In genomic region chr12:72282721-72283120, GRCh38 we compare ENCODE assay signal across 10 cellular contexts. TPM values are rescaled to one million over a fixed set of nuclear protein-coding genes. Genes with fewer than 3 reads are reported as not detected.
DNase-seq lines count a peak whose midpoint lies in the region; ATAC-seq, FAIRE-seq and TF ChIP-seq lines count a peak whose summit lies in the region.
"Had no signal": no experiment of that assay in that cellular context is flagged by ENCODE, and none has a peak within 500 bp of the region (broad histone marks: within the 10 kb centered on the region; RNA-seq: fewer than 3 reads in every experiment).

No MANE protein-coding gene starts in this region.

- no peak for TF ChIP-seq POLR2A in uterus (IDR thresholded peaks at IDR 0.05)

- no peaks in the 10 kb centered on the region for H3K79me2 ChIP-seq in hepatocyte

- no peaks in the 10 kb centered on the region for H3K27me3 ChIP-seq in cardiac muscle cell
- no peaks in the 10 kb centered on the region for H3K27me3 ChIP-seq in hepatocyte
- H3K27me3 ChIP-seq in uterus, result no peaks in the 10 kb centered on the region
- H3K27me3 ChIP-seq: MG63 had no signal

- H3K9me2 ChIP-seq in hepatocyte (replicated peaks; ENCODE audit: insufficient read depth), result no peaks in the 10 kb centered on the region

- H2AFZ ChIP-seq in hepatocyte, result no peak overlapping the region

- H3K36me3 Mint-ChIP-seq in T-helper 2 cell treated with Interferon-gamma antibody and Interleukin-4, amounts not matched to agents 5 μg/mL and 100 μg/mL, for 36 hours (ENCODE audit: low read depth), result no peaks in the 10 kb centered on the region

- ATAC-seq in left ventricle myocardium superior, result no peak

- no peak for FAIRE-seq in D721Med (lab: Jason Lieb, UNC)

- H3K4me1 ChIP-seq in cardiac muscle cell (ENCODE audit: low read depth) (no peaks in the 10 kb centered on the region), hepatocyte (ENCODE audit: insufficient read depth) (no peaks in the 10 kb centered on the region), uterus (no peaks in the 10 kb centered on the region)

- H3K9me3 ChIP-seq in cardiac muscle cell (ENCODE audit: low read depth) (no peaks in the 10 kb centered on the region), hepatocyte (ENCODE audit: low read depth) (no peaks in the 10 kb centered on the region), uterus (no peaks in the 10 kb centered on the region)
- H3K9me3 ChIP-seq: MG63 had no signal

- H3K27ac ChIP-seq in cardiac muscle cell (no peak overlapping the region), hepatocyte (no peak overlapping the region), uterus (no peak overlapping the region)

- no peak overlapping the region for H3K27ac Mint-ChIP-seq in T-helper 2 cell treated with Interferon-gamma antibody and Interleukin-4, amounts not matched to agents 5 μg/mL and 100 μg/mL, for 36 hours

- intact Hi-C loops in left ventricle myocardium superior (cut with micrococcal nuclease), result no loop called here
- intact Hi-C loops in uterus (cut with DNase I; ENCODE audit: low total_unique reads), result no loop called here

- H3K36me3 ChIP-seq in cardiac muscle cell, result no peaks in the 10 kb centered on the region
- H3K36me3 ChIP-seq in hepatocyte (replicated peaks; ENCODE audit: insufficient read depth, low read depth), result no peaks in the 10 kb centered on the region
- no peaks in the 10 kb centered on the region for H3K36me3 ChIP-seq in uterus
- H3K36me3 ChIP-seq: MG63 had no signal

- H3K4me3 Mint-ChIP-seq in T-helper 2 cell treated with Interferon-gamma antibody and Interleukin-4, amounts not matched to agents 5 μg/mL and 100 μg/mL, for 36 hours, result no peak overlapping the region

- H3K4me3 ChIP-seq in cardiac muscle cell, result no peak overlapping the region
- no peak overlapping the region for H3K4me3 ChIP-seq in hepatocyte
- H3K4me3 ChIP-seq in uterus, result no peak overlapping the region
- H3K4me3 ChIP-seq: MG63 had no signal

- peak in 1 of 2 donors; percentile 13 for DNase-seq in cardiac muscle cell (ENCODE audit: low read depth in 1 of 2, low spot score in 1 of 2)
- DNase-seq in left ventricle myocardium superior, result no peak
- peak; percentile 16 for DNase-seq in SK-N-DZ (ENCODE audit: low spot score)
- DNase-seq in hepatocyte (ENCODE audit: low spot score), result peak; percentile 30
- DNase-seq in uterus, result no peak
- DNase-seq in D721Med (ENCODE audit: insufficient read length, low spot score), result no peak
- DNase-seq in activated CD4-positive, alpha-beta T cell treated with anti-CD3 and anti-CD28 coated beads for 48 hours, result no peak
- DNase-seq in T-helper 2 cell treated with Interferon-gamma antibody and Interleukin-4, amounts not matched to agents 5 μg/mL and 100 μg/mL, for 36 hours (ENCODE audit: low spot score), result no peak
- DNase-seq: MG63, T-helper 1 cell had no signal

- H3K27me3 Mint-ChIP-seq in T-helper 2 cell treated with Interferon-gamma antibody and Interleukin-4, amounts not matched to agents 5 μg/mL and 100 μg/mL, for 36 hours (ENCODE audit: low read depth), result no peaks in the 10 kb centered on the region

- H3K4me2 ChIP-seq in hepatocyte, result no peak overlapping the region

- WGBS in hepatocyte (ENCODE audit: low lambda C conversion rate, missing lambda C conversion rate), result 44% methylated on average over 1 of the region's 1 CpG

- H3K4me1 Mint-ChIP-seq in T-helper 2 cell treated with Interferon-gamma antibody and Interleukin-4, amounts not matched to agents 5 μg/mL and 100 μg/mL, for 36 hours (ENCODE audit: low read depth), result no peaks in the 10 kb centered on the region

- TF ChIP-seq CTCF in cardiac muscle cell (IDR thresholded peaks at IDR 0.05; ENCODE audit: low read depth, low read length) (peak; percentile 37), hepatocyte (IDR thresholded peaks at IDR 0.05; ENCODE audit: poor library complexity) (peak; percentile 40), uterus (IDR thresholded peaks at IDR 0.05) (peak in 3 of 4 experiments; percentile 10 to 19 (median 19)), D721Med (IDR thresholded peaks at IDR 0.05; ENCODE audit: insufficient read depth, missing control alignments) (no peak)

- H4K20me1 ChIP-seq in hepatocyte (ENCODE audit: insufficient read depth, poor library complexity, severe bottlenecking), result no peaks in the 10 kb centered on the region

- H3K9me3 Mint-ChIP-seq in T-helper 2 cell treated with Interferon-gamma antibody and Interleukin-4, amounts not matched to agents 5 μg/mL and 100 μg/mL, for 36 hours, result no peaks in the 10 kb centered on the region

RNA-seq across cellular contexts. Expression of gene TRHDE, which starts 10.6 kb away (rescaled TPM):
- total RNA-seq in cardiac muscle cell (0.11 TPM in 1 of 2 replicates, not detected in the other), left ventricle myocardium superior (0.35 TPM), hepatocyte (4.4 and 5.0 TPM in 2 replicates), uterus (10 to 100 TPM in 2 of 4 donors, 1 to 10 TPM in 1, under 1 TPM in 1; 0.77 to 31.2 (median 12.9) TPM)
- polyA plus RNA-seq in cardiac muscle cell (not detected in 2 replicates), hepatocyte (1.3 and 2.4 TPM in 2 replicates)
- polyA plus RNA-seq in SK-N-DZ (2014; cell fraction: cytosol; rRNA removed), result 2.9 and 3.5 TPM in 2 replicates
- 1.7 and 3.5 TPM in 2 replicates for polyA plus RNA-seq in SK-N-DZ (2014; cell fraction: nucleus; rRNA removed)

Comparison
In these comparisons a context has a peak if more than half of its experiments do, and no peak if none do; other contexts are left out.
1. DNase-seq: peak in SK-N-DZ (single experiment) and hepatocyte (single experiment); none in left ventricle myocardium superior (single experiment), uterus (0 of 2), D721Med (single experiment), activated CD4-positive, alpha-beta T cell treated with anti-CD3 and anti-CD28 coated beads for 48 hours (single experiment) and T-helper 2 cell treated with Interferon-gamma antibody and Interleukin-4, amounts not matched to agents 5 μg/mL and 100 μg/mL, for 36 hours (single experiment).